Comparison of ENCODE assay signal across 15 cellular contexts in genomic region chr3:31592764-31593163, GRCh38.
"Had no signal": no experiment of that assay in that cellular context is flagged by ENCODE, and none has a peak within 500 bp of the region (broad histone marks: within the 10 kb centered on the region; RNA-seq: fewer than 3 reads in every experiment).

No MANE protein-coding gene starts in this region.

- H3K4me3 ChIP-seq: cardiac muscle cell, gastroesophageal sphincter, heart right ventricle, left lung, SJSA1, thyroid gland, uterus had no signal

- H3K27me3 Mint-ChIP-seq: naive thymus-derived CD4-positive, alpha-beta T cell had no signal

- H3K27ac ChIP-seq: cardiac muscle cell, gastroesophageal sphincter, heart right ventricle, left lung, neutrophil, parathyroid adenoma, SJSA1, thyroid gland, uterus had no signal

- DNase-seq: activated CD4-positive, CD25-positive, alpha-beta regulatory T cell; activated gamma-delta T cell treated with Interleukin-2 at 50 U/mL for 16 hours; erythroblast; heart right ventricle; left lung; naive thymus-derived CD4-positive, alpha-beta T cell; stimulated activated CD4-positive, alpha-beta T cell treated with anti-CD3 and anti-CD28 coated beads, Interleukin-12 subunit alpha, Interleukin-12 subunit beta, amount 100 ng/mL, for 4 hours; thyroid gland; uterus had no signal

- H3K9me3 ChIP-seq: neutrophil, SJSA1, thyroid gland had no signal

- H3K4me3 Mint-ChIP-seq: stimulated activated effector memory CD8-positive, alpha-beta T cell treated with anti-CD3 and anti-CD28 coated beads, Interleukin-12 subunit alpha, Interleukin-12 subunit beta, amount 100 ng/mL, for 72 hours had no signal

- H3K36me3 ChIP-seq: cardiac muscle cell, thyroid gland, uterus had no signal

- H3K4me1 ChIP-seq: gastroesophageal sphincter, left lung, parathyroid adenoma, SJSA1, uterus had no signal

- H3K27me3 ChIP-seq: cardiac muscle cell, gastroesophageal sphincter, heart right ventricle, left lung, neutrophil, SJSA1, thyroid gland, uterus had no signal

- ATAC-seq: gastroesophageal sphincter; heart right ventricle; left lung; naive thymus-derived CD4-positive, alpha-beta T cell had no signal
